11 cellular contexts compared by ENCODE assay signal in genomic region chr15:48602358-48603122, GRCh38. TPM values are rescaled to one million over a fixed set of nuclear protein-coding genes. Genes with fewer than 3 reads are reported as not detected.
DNase-seq lines count a peak whose midpoint lies in the region; ATAC-seq and TF ChIP-seq lines count a peak whose summit lies in the region.
"Had no signal": no experiment of that assay in that cellular context is flagged by ENCODE, and none has a peak within 500 bp of the region (broad histone marks: within the 10 kb centered on the region; RNA-seq: fewer than 3 reads in every experiment).

No MANE protein-coding gene starts in this region.

- H3K36me3 ChIP-seq in adipocyte (ENCODE audit: control insufficient read depth, insufficient read depth, low read length, severe bottlenecking) (peaks cover 66% of the 10 kb centered on the region), gastroesophageal sphincter (peaks cover 0 to 40% of the 10 kb centered on the region in 2 donors), psoas muscle (ENCODE audit: insufficient read depth in 1 of 2, low read depth in 1 of 2) (no peaks in the 10 kb centered on the region)

- H3K9ac ChIP-seq in adipocyte (ENCODE audit: low read length) = peak overlapping the region; percentile 20

- TF ChIP-seq CTCF in gastroesophageal sphincter (IDR thresholded peaks at IDR 0.05) = no peak
- no peak for TF ChIP-seq CTCF in psoas muscle (IDR thresholded peaks at IDR 0.05)

- intact Hi-C loops in psoas muscle (cut with DNase I) = no loop called here

- DNase-seq in GM04503 (ENCODE audit: low read depth) = peak; percentile 61
- peak; percentile 85 for DNase-seq in adipocyte (ENCODE audit: low read depth)
- DNase-seq in psoas muscle = no peak
- no peak for DNase-seq in HUDEP-2 (lab: John Stamatoyannopoulos, UW; ENCODE audit: unreplicated experiment in 76 of 76)
- DNase-seq in mesenteric fat pad (ENCODE audit: low spot score) = no peak
- DNase-seq: effector memory CD4-positive, alpha-beta T cell; GOT3; NCI-H2171 had no signal

- WGBS in gastroesophageal sphincter (ENCODE audit: low coverage in 1 of 2), 2 donors = 16 to 23% methylated on average over 3 to 4 of the region's 4 CpGs
- WGBS in psoas muscle, 3 donors = 38 to 59% (median 51%) methylated on average over 4 of the region's 4 CpGs

- peak; percentile 57 for ATAC-seq in gastroesophageal sphincter
- no peak for ATAC-seq in psoas muscle
- no peak for ATAC-seq in GM19463 (IDR thresholded peaks at IDR 0.05; ENCODE audit: unreplicated experiment)
- ATAC-seq in GM21619 (IDR thresholded peaks at IDR 0.05; ENCODE audit: unreplicated experiment) = no peak

- H3K27ac ChIP-seq in gastroesophageal sphincter = peak overlapping the region; percentile 26 to 56 (median 44)
- H3K27ac ChIP-seq in psoas muscle = peak overlapping the region; percentile 5

- no peak for TF ChIP-seq POLR2A in gastroesophageal sphincter (IDR thresholded peaks at IDR 0.05)

- H3K9me3 ChIP-seq in adipocyte (ENCODE audit: control insufficient read depth, low read length) (no peaks in the 10 kb centered on the region), gastroesophageal sphincter (no peaks in the 10 kb centered on the region), psoas muscle (no peaks in the 10 kb centered on the region)

- peak overlapping the region; percentile 45 for H3K4me3 ChIP-seq in adipocyte (ENCODE audit: low read length)
- H3K4me3 ChIP-seq in gastroesophageal sphincter = no peak overlapping the region
- no peak overlapping the region for H3K4me3 ChIP-seq in psoas muscle

- H3K4me1 ChIP-seq in adipocyte (ENCODE audit: control insufficient read depth, insufficient read depth, low read length) = peaks cover 34% of the 10 kb centered on the region
- H3K4me1 ChIP-seq in gastroesophageal sphincter = peaks cover 8 to 49% (median 17%) of the 10 kb centered on the region in 3 donors
- no peaks in the 10 kb centered on the region for H3K4me1 ChIP-seq in psoas muscle

- TF ChIP-seq EP300 in gastroesophageal sphincter (IDR thresholded peaks at IDR 0.05) = no peak

- H3K27me3 ChIP-seq in adipocyte (replicated peaks; ENCODE audit: control insufficient read depth, insufficient read depth, low read length) = no peaks in the 10 kb centered on the region
- H3K27me3 ChIP-seq in gastroesophageal sphincter = no peaks in the 10 kb centered on the region
- H3K27me3 ChIP-seq in psoas muscle (ENCODE audit: insufficient read depth in 3 of 3, low read length in 2 of 3) = no peaks in the 10 kb centered on the region

RNA-seq across cellular contexts. Expression of gene FBN1, which starts 43.0 kb away (rescaled TPM):
- 100 to 1,000 TPM; 153 to 266 (median 203) TPM for total RNA-seq in gastroesophageal sphincter
- total RNA-seq in psoas muscle = 10 to 100 TPM; 16.4 to 40.6 (median 20.1) TPM
- 1 to 10 TPM; 7.7 to 8.0 (median 7.9) TPM for polyA plus RNA-seq in psoas muscle
- 297 TPM for total RNA-seq in mesenteric fat pad

Comparison
In these comparisons a context has a peak if more than half of its experiments do, and no peak if none do; other contexts are left out.
1. DNase-seq: peak in GM04503 (single experiment) and adipocyte (single experiment); none in psoas muscle (0 of 2), HUDEP-2 (0 of 76) and mesenteric fat pad (single experiment).